ENCODE assay signal across 9 cellular contexts in the genomic region with DNA sequence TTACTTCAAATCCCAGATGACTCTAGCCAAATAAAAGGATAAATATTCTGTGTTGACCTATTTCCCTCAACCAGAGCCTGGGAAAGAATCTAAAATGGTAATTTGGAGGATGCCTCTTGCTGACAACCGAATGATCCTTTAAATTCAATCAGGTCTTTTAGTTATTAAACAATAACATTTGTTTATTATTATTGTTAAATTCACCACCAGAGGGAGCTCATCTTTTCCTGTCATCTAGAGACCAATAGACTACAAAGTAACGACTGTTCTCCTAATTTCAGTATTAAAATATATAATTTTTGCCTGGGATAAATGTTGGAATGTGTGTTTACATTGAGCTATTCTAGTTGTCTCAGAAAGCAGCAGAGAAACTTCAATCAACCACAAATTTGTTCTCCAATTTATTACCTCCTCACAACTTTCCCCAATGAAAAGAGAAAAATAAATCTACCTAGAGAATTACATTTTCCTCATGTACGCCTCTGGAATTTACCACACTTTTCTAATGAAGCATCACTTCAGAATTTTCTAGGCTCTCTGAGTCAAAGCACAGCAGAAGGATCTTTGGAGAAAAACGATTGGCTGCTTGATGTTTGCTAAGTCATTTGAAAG.
DNase-seq lines count a peak whose midpoint lies in the region; ATAC-seq and TF ChIP-seq lines count a peak whose summit lies in the region.
"Had no signal": no experiment of that assay in that cellular context is flagged by ENCODE, and none has a peak within 500 bp of the region (broad histone marks: within the 10 kb centered on the region; RNA-seq: fewer than 3 reads in every experiment).

No MANE protein-coding gene starts in this region.

- H3K36me3 ChIP-seq in HCT116 (ENCODE audit: control insufficient read depth in 1 of 2, insufficient read depth in 2 of 2, low read length in 2 of 2) (no peaks in the 10 kb centered on the region), Panc1 (ENCODE audit: control insufficient read depth, insufficient read depth, low read length) (no peaks in the 10 kb centered on the region)
- H3K36me3 ChIP-seq: ovary had no signal

- H3K27ac ChIP-seq in HCT116 (ENCODE audit: low read depth, low read length) (peak overlapping the region; percentile 58; the same call in 1 of the 2 replicates), Panc1 (ENCODE audit: low read length) (no peak overlapping the region), foreskin keratinocyte (no peak overlapping the region)
- H3K27ac ChIP-seq: ovary had no signal

- H3K9me3 ChIP-seq in HCT116 (ENCODE audit: control insufficient read depth in 1 of 2, insufficient read depth in 1 of 2, low read depth in 1 of 2, low read length in 2 of 2) = peaks cover 0 to 5% of the 10 kb centered on the region in 2 experiments; a peak in 2 of 4 replicates
- peaks cover 19% of the 10 kb centered on the region; the same call in 1 of the 2 replicates for H3K9me3 ChIP-seq in Panc1 (ENCODE audit: control insufficient read depth, insufficient read depth, low read depth, low read length)
- H3K9me3 ChIP-seq: ovary had no signal

- peak; percentile 69 for TF ChIP-seq RAD21 in HCT116 (IDR thresholded peaks at IDR 0.05; ENCODE audit: low read depth)

- in situ Hi-C loops in Panc1 (cut with HindIII; ENCODE audit: low pct_unique_long_range_greater_than_20kb, low sequenced_read_pairs) = no loop called here

- POLR2A ChIA-PET in HCT116 (lab: Charles Lee) (no interaction called here), Panc1 (lab: Charles Lee) (no interaction called here)

- no peaks in the 10 kb centered on the region for H3K9me2 ChIP-seq in HCT116 (ENCODE audit: insufficient read depth)

- H3K27me3 ChIP-seq in HCT116 (ENCODE audit: insufficient read depth, low read length) = no peaks in the 10 kb centered on the region
- H3K27me3 ChIP-seq in Panc1 (ENCODE audit: control insufficient read depth, insufficient read depth, low read length) = no peaks in the 10 kb centered on the region
- no peaks in the 10 kb centered on the region for H3K27me3 ChIP-seq in foreskin keratinocyte
- H3K27me3 ChIP-seq: ovary had no signal

- no peaks in the 10 kb centered on the region for H4K20me1 ChIP-seq in HCT116 (ENCODE audit: insufficient read depth)

- ATAC-seq in HCT116 = peak; percentile 30; the same call in 1 of the 2 replicates
- ATAC-seq in Panc1 = no peak
- ATAC-seq in foreskin keratinocyte = no peak

- H3K4me1 ChIP-seq in HCT116 (ENCODE audit: control insufficient read depth in 1 of 2, insufficient read depth in 2 of 2, low read length in 2 of 2) (peaks cover 19 to 31% of the 10 kb centered on the region in 2 experiments), Panc1 (ENCODE audit: control insufficient read depth, insufficient read depth, low read length) (no peaks in the 10 kb centered on the region), foreskin keratinocyte (peaks cover 14% of the 10 kb centered on the region)

- intact Hi-C loops in HCT116 (cut with micrococcal nuclease) = loop anchor here (1.0 to 10.0 kb wide), 3 partner anchors 102 to 489 kb away; no protein-coding TSS in a partner anchor
- intact Hi-C loops in Panc1 (cut with micrococcal nuclease; ENCODE audit: unreplicated experiment) = no loop called here

- RAD21 ChIA-PET in HCT116 (lab: Charles Lee; ENCODE audit: low non-redundant PET in 1 of 2, low total read pairs in 2 of 2, uncharacterized antibody in 2 of 2, unreplicated experiment in 2 of 2) = no interaction called here

- peak overlapping the region; percentile 96 for H2AFZ ChIP-seq in HCT116 (ENCODE audit: low read depth, low read length, poor library complexity, severe bottlenecking)

- DNase-seq in AG10803 (ENCODE audit: low read depth) = no peak
- DNase-seq in HCT116 (ENCODE audit: low read depth, low spot score) = peak; percentile 27
- DNase-seq in Panc1 (ENCODE audit: low read depth, low spot score) = no peak
- DNase-seq in foreskin keratinocyte = no peak
- no peak for DNase-seq in activated CD8-positive, alpha-beta memory T cell treated with anti-CD3 and anti-CD28 coated beads, Interleukin-2, amount 50 U/mL, for 4 hours
- no peak for DNase-seq in AG08395 (ENCODE audit: low spot score)
- no peak for DNase-seq in retina
- DNase-seq in activated CD4-positive, CD25-positive, alpha-beta regulatory T cell (lab: John Stamatoyannopoulos, UW) = no peak
- DNase-seq: ovary had no signal

- H3K9ac ChIP-seq in HCT116 (ENCODE audit: low read length) = no peak overlapping the region

- CTCF ChIA-PET in HCT116 (lab: Charles Lee) (interaction anchor here (1.0 to 1.1 kb wide), 8 partner anchors 8 to 339 kb away, joined by 3 to 6 read pairs (median 3); no protein-coding TSS in a partner anchor), Panc1 (lab: Charles Lee) (interaction anchor here (0.6 kb wide), 1 partner anchor 94 kb away, joined by 3 read pairs; no protein-coding TSS in a partner anchor)

- BruUV-seq in HCT116 (replicated peaks; lab: Mats Ljungman, UMichigan) (no TSS peak), Panc1 (replicated peaks; lab: Mats Ljungman, UMichigan) (no TSS peak)

- H3K79me2 ChIP-seq in HCT116 (ENCODE audit: insufficient read depth, low read length) = no peaks in the 10 kb centered on the region

- peak overlapping the region; percentile 71 for H3K4me2 ChIP-seq in HCT116 (ENCODE audit: low read length)

- H3K4me3 ChIP-seq in AG10803 (ENCODE audit: low read length) = no peak overlapping the region
- no peak overlapping the region for H3K4me3 ChIP-seq in HCT116 (replicated peaks in 1 of 2; ENCODE audit: low read depth in 1 of 2, low read length in 2 of 2)
- H3K4me3 ChIP-seq in Panc1 (ENCODE audit: low read depth in 2 of 2, low read length in 2 of 2) = no peak overlapping the region
- H3K4me3 ChIP-seq: ovary had no signal

- TF ChIP-seq CTCF in AG10803 (conservative IDR thresholded peaks at IDR 0.05; ENCODE audit: low read length) = peak; percentile 51
- TF ChIP-seq CTCF in HCT116 (IDR thresholded peaks at IDR 0.05 in 2 of 3, conservative IDR thresholded peaks at IDR 0.05 in 1 of 3; ENCODE audit: borderline replicate concordance in 1 of 3, insufficient read depth in 1 of 3, low read depth in 2 of 3, low read length in 2 of 3) = peak; percentile 30 to 54 (median 51); a peak in 4 of 6 replicates
- peak; percentile 34; the same call in 1 of the 2 replicates for TF ChIP-seq CTCF in Panc1 (IDR thresholded peaks at IDR 0.05)
- peak; percentile 65 for TF ChIP-seq CTCF in foreskin keratinocyte (conservative IDR thresholded peaks at IDR 0.05)

- no peak for TF ChIP-seq POLR2A in HCT116 (IDR thresholded peaks at IDR 0.05; ENCODE audit: borderline replicate concordance, extremely low read depth, insufficient read depth, insufficient read length)

TF ChIP-seq in HCT116, 20 proteins besides CTCF, POLR2A, EP300 and RAD21:
- no peak for TF ChIP-seq EZH2 (IDR thresholded peaks at IDR 0.05)
- TF ChIP-seq, protein P1, sequence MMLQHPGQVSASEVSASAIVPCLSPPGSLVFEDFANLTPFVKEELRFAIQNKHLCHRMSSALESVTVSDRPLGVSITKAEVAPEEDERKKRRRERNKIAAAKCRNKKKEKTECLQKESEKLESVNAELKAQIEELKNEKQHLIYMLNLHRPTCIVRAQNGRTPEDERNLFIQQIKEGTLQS (IDR thresholded peaks at IDR 0.05) = no peak
- no peak for TF ChIP-seq TCF7L2 (IDR thresholded peaks at IDR 0.05; ENCODE audit: borderline replicate concordance, extremely low read depth, insufficient read depth, insufficient read length)
- TF ChIP-seq FOSL1 (IDR thresholded peaks at IDR 0.05; ENCODE audit: low read depth) = no peak
- no peak for TF ChIP-seq EGR1 (IDR thresholded peaks at IDR 0.05; ENCODE audit: low read depth)
- TF ChIP-seq SRF (IDR thresholded peaks at IDR 0.05; ENCODE audit: low read depth) = no peak
- 0 out of 2 replicates have a peak, but pooled peaks have one; percentile 11 for TF ChIP-seq CEBPB (IDR thresholded peaks at IDR 0.05; ENCODE audit: low read depth)
